In genomic region chr17:77388384-77389306, GRCh38 we compare ENCODE assay signal across 1 cellular context.
TF ChIP-seq lines count a peak whose summit lies in the region.

No MANE protein-coding gene starts in this region.

TF ChIP-seq in HepG2, 621 proteins besides CTCF, POLR2A, EP300 and RAD21 (continued from another document and continues in another):
- TF ChIP-seq, protein P1, sequence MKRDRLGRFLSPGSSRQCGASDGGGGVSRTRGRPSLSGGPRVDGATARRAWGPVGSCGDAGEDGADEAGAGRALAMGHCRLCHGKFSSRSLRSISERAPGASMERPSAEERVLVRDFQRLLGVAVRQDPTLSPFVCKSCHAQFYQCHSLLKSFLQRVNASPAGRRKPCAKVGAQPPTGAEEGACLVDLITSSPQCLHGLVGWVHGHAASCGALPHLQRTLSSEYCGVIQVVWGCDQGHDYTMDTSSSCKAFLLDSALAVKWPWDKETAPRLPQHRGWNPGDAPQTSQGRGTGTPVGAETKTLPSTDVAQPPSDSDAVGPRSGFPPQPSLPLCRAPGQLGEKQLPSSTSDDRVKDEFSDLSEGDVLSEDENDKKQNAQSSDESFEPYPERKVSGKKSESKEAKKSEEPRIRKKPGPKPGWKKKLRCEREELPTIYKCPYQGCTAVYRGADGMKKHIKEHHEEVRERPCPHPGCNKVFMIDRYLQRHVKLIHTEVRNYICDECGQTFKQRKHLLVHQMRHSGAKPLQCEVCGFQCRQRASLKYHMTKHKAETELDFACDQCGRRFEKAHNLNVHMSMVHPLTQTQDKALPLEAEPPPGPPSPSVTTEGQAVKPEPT (CRISPR knock-in tag; IDR thresholded peaks at IDR 0.05; ENCODE audit: low read depth): peak; percentile 17; the same call in 1 of the 2 replicates
- no peak for TF ChIP-seq DDIT3 (CRISPR knock-in tag; IDR thresholded peaks at IDR 0.05)
- TF ChIP-seq, protein P2, sequence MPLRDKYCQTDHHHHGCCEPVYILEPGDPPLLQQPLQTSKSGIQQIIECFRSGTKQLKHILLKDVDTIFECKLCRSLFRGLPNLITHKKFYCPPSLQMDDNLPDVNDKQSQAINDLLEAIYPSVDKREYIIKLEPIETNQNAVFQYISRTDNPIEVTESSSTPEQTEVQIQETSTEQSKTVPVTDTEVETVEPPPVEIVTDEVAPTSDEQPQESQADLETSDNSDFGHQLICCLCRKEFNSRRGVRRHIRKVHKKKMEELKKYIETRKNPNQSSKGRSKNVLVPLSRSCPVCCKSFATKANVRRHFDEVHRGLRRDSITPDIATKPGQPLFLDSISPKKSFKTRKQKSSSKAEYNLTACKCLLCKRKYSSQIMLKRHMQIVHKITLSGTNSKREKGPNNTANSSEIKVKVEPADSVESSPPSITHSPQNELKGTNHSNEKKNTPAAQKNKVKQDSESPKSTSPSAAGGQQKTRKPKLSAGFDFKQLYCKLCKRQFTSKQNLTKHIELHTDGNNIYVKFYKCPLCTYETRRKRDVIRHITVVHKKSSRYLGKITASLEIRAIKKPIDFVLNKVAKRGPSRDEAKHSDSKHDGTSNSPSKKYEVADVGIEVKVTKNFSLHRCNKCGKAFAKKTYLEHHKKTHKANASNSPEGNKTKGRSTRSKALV (CRISPR knock-in tag; IDR thresholded peaks at IDR 0.05): no peak
- peak; percentile 95 for TF ChIP-seq HNF4G (IDR thresholded peaks at IDR 0.05; ENCODE audit: borderline replicate concordance, low read depth, low read length)
- TF ChIP-seq HNF4G (CRISPR knock-in tag; IDR thresholded peaks at IDR 0.05; ENCODE audit: borderline replicate concordance, low read depth): peak; percentile 44; the same call in 1 of the 2 replicates
- TF ChIP-seq GTF2F1 (IDR thresholded peaks at IDR 0.05; ENCODE audit: low read length): no peak
- TF ChIP-seq NR1H2 (CRISPR knock-in tag; IDR thresholded peaks at IDR 0.05; ENCODE audit: borderline replicate concordance, low read depth): 0 out of 2 replicates have a peak, but pooled peaks have one; percentile 28
- no peak for TF ChIP-seq ZBTB20 (CRISPR knock-in tag; IDR thresholded peaks at IDR 0.05; ENCODE audit: borderline replicate concordance, low read depth)
- TF ChIP-seq MTF2 (CRISPR knock-in tag; IDR thresholded peaks at IDR 0.05; ENCODE audit: borderline replicate concordance): no peak
- TF ChIP-seq LCORL (IDR thresholded peaks at IDR 0.05): no peak
- TF ChIP-seq LCORL (CRISPR knock-in tag; IDR thresholded peaks at IDR 0.05): peak; percentile 93
- TF ChIP-seq, protein P3, sequence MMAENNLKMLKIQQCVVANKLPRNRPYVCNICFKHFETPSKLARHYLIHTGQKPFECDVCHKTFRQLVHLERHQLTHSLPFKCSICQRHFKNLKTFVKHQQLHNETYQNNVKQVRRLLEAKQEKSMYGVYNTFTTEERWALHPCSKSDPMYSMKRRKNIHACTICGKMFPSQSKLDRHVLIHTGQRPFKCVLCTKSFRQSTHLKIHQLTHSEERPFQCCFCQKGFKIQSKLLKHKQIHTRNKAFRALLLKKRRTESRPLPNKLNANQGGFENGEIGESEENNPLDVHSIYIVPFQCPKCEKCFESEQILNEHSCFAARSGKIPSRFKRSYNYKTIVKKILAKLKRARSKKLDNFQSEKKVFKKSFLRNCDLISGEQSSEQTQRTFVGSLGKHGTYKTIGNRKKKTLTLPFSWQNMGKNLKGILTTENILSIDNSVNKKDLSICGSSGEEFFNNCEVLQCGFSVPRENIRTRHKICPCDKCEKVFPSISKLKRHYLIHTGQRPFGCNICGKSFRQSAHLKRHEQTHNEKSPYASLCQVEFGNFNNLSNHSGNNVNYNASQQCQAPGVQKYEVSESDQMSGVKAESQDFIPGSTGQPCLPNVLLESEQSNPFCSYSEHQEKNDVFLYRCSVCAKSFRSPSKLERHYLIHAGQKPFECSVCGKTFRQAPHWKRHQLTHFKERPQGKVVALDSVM (CRISPR knock-in tag; IDR thresholded peaks at IDR 0.05): no peak
- TF ChIP-seq, protein P4, sequence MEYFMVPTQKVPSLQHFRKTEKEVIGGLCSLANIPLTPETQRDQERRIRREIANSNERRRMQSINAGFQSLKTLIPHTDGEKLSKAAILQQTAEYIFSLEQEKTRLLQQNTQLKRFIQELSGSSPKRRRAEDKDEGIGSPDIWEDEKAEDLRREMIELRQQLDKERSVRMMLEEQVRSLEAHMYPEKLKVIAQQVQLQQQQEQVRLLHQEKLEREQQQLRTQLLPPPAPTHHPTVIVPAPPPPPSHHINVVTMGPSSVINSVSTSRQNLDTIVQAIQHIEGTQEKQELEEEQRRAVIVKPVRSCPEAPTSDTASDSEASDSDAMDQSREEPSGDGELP (IDR thresholded peaks at IDR 0.05; ENCODE audit: borderline replicate concordance, low read depth): peak; percentile 92
- TF ChIP-seq HNF4A (CRISPR knock-in tag; IDR thresholded peaks at IDR 0.05): peak; percentile 94
- TF ChIP-seq MLX (CRISPR knock-in tag; IDR thresholded peaks at IDR 0.05): 0 out of 2 replicates have a peak, but pooled peaks have one; percentile 18
- TF ChIP-seq RCOR2 (CRISPR knock-in tag; IDR thresholded peaks at IDR 0.05): 0 out of 2 replicates have a peak, but pooled peaks have one; percentile 15
- TF ChIP-seq TFDP1 (CRISPR knock-in tag; IDR thresholded peaks at IDR 0.05; ENCODE audit: borderline replicate concordance): peak; percentile 51; the same call in 1 of the 2 replicates
- TF ChIP-seq PITX1 (CRISPR knock-in tag; IDR thresholded peaks at IDR 0.05): 0 out of 2 replicates have a peak, but pooled peaks have one; percentile 11
- no peak for TF ChIP-seq MATR3 (CRISPR knock-in tag; IDR thresholded peaks at IDR 0.05)
- TF ChIP-seq ZNF574 (CRISPR knock-in tag; IDR thresholded peaks at IDR 0.05): peak; percentile 50
- TF ChIP-seq ISL2 (CRISPR knock-in tag; IDR thresholded peaks at IDR 0.05): 0 out of 2 replicates have a peak, but pooled peaks have one; percentile 26
- 0 out of 2 replicates have a peak, but pooled peaks have one; percentile 30 for TF ChIP-seq POLR2AphosphoS5 (IDR thresholded peaks at IDR 0.05; ENCODE audit: low read depth, low read length)
- peak; percentile 39; the same call in 1 of the 2 replicates for TF ChIP-seq TFDP2 (CRISPR knock-in tag; IDR thresholded peaks at IDR 0.05)
- peak; percentile 87 for TF ChIP-seq ZBTB38 (CRISPR knock-in tag; IDR thresholded peaks at IDR 0.05)
- TF ChIP-seq ZMYM4 (CRISPR knock-in tag; IDR thresholded peaks at IDR 0.05): peak; percentile 47; the same call in 1 of the 2 replicates
- peak; percentile 39; the same call in 1 of the 2 replicates for TF ChIP-seq ZMYM2 (CRISPR knock-in tag; IDR thresholded peaks at IDR 0.05)
- 0 out of 2 replicates have a peak, but pooled peaks have one; percentile 35 for TF ChIP-seq ZNF615 (CRISPR knock-in tag; IDR thresholded peaks at IDR 0.05; ENCODE audit: borderline replicate concordance)
- TF ChIP-seq ZNF501 (CRISPR knock-in tag; IDR thresholded peaks at IDR 0.05): 0 out of 2 replicates have a peak, but pooled peaks have one; percentile 34
- 0 out of 2 replicates have a peak, but pooled peaks have one; percentile 18 for TF ChIP-seq ZSCAN29 (CRISPR knock-in tag; conservative IDR thresholded peaks at IDR 0.05)
- TF ChIP-seq YEATS4 (CRISPR knock-in tag; IDR thresholded peaks at IDR 0.05; ENCODE audit: borderline replicate concordance): peak; percentile 50; the same call in 1 of the 2 replicates
- no peak for TF ChIP-seq SOX6 (IDR thresholded peaks at IDR 0.05)
- peak; percentile 36; the same call in 1 of the 2 replicates for TF ChIP-seq SOX6 (CRISPR knock-in tag; IDR thresholded peaks at IDR 0.05)
- TF ChIP-seq TEAD3 (CRISPR knock-in tag; optimal IDR thresholded peaks at IDR 0.05; ENCODE audit: borderline replicate concordance): peak; percentile 1
- peak; percentile 8; the same call in 1 of the 2 replicates for TF ChIP-seq MAZ (IDR thresholded peaks at IDR 0.05; ENCODE audit: borderline replicate concordance, low read depth, low read length)
- no peak for TF ChIP-seq MAZ (CRISPR knock-in tag; IDR thresholded peaks at IDR 0.05; ENCODE audit: low read depth)
- TF ChIP-seq ZNF230 (CRISPR knock-in tag; IDR thresholded peaks at IDR 0.05): no peak
- TF ChIP-seq ZNF556 (CRISPR knock-in tag; IDR thresholded peaks at IDR 0.05; ENCODE audit: borderline replicate concordance): peak; percentile 85; the same call in 1 of the 2 replicates
- no peak for TF ChIP-seq CC2D1A (CRISPR knock-in tag; IDR thresholded peaks at IDR 0.05)
- TF ChIP-seq ZBTB7B (CRISPR knock-in tag; IDR thresholded peaks at IDR 0.05): peak; percentile 80; the same call in 1 of the 2 replicates
- 0 out of 2 replicates have a peak, but pooled peaks have one; percentile 18 for TF ChIP-seq ZNF776 (CRISPR knock-in tag; IDR thresholded peaks at IDR 0.05)
- 0 out of 2 replicates have a peak, but pooled peaks have one; percentile 55 for TF ChIP-seq ZNF34 (CRISPR knock-in tag; IDR thresholded peaks at IDR 0.05; ENCODE audit: borderline replicate concordance)
- TF ChIP-seq BCL6 (CRISPR knock-in tag; IDR thresholded peaks at IDR 0.05): peak; percentile 71
- TF ChIP-seq ZSCAN25 (CRISPR knock-in tag; IDR thresholded peaks at IDR 0.05): peak; percentile 61; the same call in 1 of the 2 replicates
- TF ChIP-seq RBM22 (optimal IDR thresholded peaks at IDR 0.05; ENCODE audit: low read length): peak; percentile 72
- peak; percentile 54; the same call in 1 of the 2 replicates for TF ChIP-seq SAFB2 (CRISPR knock-in tag; IDR thresholded peaks at IDR 0.05; ENCODE audit: borderline replicate concordance, low read depth)
- TF ChIP-seq ZNF354B (CRISPR knock-in tag; IDR thresholded peaks at IDR 0.05): no peak
- TF ChIP-seq HDAC1 (CRISPR knock-in tag; IDR thresholded peaks at IDR 0.05): peak; percentile 82
- TF ChIP-seq DNMT1 (CRISPR knock-in tag; IDR thresholded peaks at IDR 0.05): peak; percentile 65; the same call in 1 of the 2 replicates
- TF ChIP-seq ZNF557 (CRISPR knock-in tag; IDR thresholded peaks at IDR 0.05): no peak
- TF ChIP-seq KAT2B (IDR thresholded peaks at IDR 0.05; ENCODE audit: borderline replicate concordance, low read depth, low read length): no peak
- TF ChIP-seq, protein P5, sequence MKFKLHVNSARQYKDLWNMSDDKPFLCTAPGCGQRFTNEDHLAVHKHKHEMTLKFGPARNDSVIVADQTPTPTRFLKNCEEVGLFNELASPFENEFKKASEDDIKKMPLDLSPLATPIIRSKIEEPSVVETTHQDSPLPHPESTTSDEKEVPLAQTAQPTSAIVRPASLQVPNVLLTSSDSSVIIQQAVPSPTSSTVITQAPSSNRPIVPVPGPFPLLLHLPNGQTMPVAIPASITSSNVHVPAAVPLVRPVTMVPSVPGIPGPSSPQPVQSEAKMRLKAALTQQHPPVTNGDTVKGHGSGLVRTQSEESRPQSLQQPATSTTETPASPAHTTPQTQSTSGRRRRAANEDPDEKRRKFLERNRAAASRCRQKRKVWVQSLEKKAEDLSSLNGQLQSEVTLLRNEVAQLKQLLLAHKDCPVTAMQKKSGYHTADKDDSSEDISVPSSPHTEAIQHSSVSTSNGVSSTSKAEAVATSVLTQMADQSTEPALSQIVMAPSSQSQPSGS (CRISPR knock-in tag; IDR thresholded peaks at IDR 0.05): peak; percentile 52; the same call in 1 of the 2 replicates
